ENCODE assay signal across 9 cellular contexts in the genomic region with DNA sequence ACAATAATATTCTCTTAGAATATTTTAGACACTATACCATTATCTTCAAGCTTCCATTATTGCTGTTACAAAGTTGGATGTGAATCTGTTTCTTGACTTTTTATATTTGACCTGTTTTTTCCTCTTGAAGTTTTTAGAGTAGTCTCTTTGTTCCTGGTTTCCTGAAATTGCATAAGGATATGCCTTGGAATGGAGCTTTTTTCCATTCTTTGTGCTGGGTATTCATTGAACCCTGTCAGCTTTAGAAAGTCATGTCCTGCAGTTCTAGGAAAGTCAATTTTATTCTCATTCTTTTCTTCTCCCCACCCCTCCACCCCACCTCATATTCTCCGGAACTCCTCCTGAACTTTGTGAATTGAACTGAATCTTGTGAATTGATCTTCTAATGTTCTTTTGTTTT.
"Had no signal": no experiment of that assay in that cellular context is flagged by ENCODE, and none has a peak within 500 bp of the region (broad histone marks: within the 10 kb centered on the region; RNA-seq: fewer than 3 reads in every experiment).

No MANE protein-coding gene starts in this region.

- H3K36me3 ChIP-seq: HAP-1 had no signal

- H3K27ac ChIP-seq: GM23248, HL-60 had no signal

- ATAC-seq: HCT116, HepG2 had no signal

- H3K9me3 Mint-ChIP-seq: HFFc6, IgD-negative memory B cell had no signal

- DNase-seq: GM23248, H7, HFFc6, KBM-7 had no signal

- H3K9me3 ChIP-seq: HAP-1 had no signal

- H3K27me3 Mint-ChIP-seq: IgD-negative memory B cell had no signal

- H3K4me3 ChIP-seq: GM23248, HAP-1 had no signal

- H3K4me1 ChIP-seq: HAP-1 had no signal

- H3K9ac ChIP-seq: GM23248 had no signal

- FAIRE-seq: HepG2 had no signal

- H3K4me3 Mint-ChIP-seq: HFFc6, IgD-negative memory B cell had no signal

- H3K27ac Mint-ChIP-seq: HFFc6, IgD-negative memory B cell had no signal

- H2AFZ ChIP-seq: GM23248 had no signal
